12 cellular contexts compared by ENCODE assay signal in genomic region chr13:57946361-57946760, GRCh38.
A peak's percentile ranks its signal among the peaks of the same experiment; 100 is the strongest.
DNase-seq lines count a peak whose midpoint lies in the region; ATAC-seq, FAIRE-seq and TF ChIP-seq lines count a peak whose summit lies in the region.
"Had no signal": no experiment of that assay in that cellular context is flagged by ENCODE, and none has a peak within 500 bp of the region (broad histone marks: within the 10 kb centered on the region; RNA-seq: fewer than 3 reads in every experiment).

No MANE protein-coding gene starts in this region.

- H4K20me1 ChIP-seq in MM.1S (ENCODE audit: insufficient read depth, low read length) = no peaks in the 10 kb centered on the region

- H3K9ac ChIP-seq in MM.1S (ENCODE audit: low read length) = no peak overlapping the region

- H3K27me3 ChIP-seq in MM.1S (replicated peaks; ENCODE audit: insufficient read depth, low read length) = no peaks in the 10 kb centered on the region
- H3K27me3 ChIP-seq in brain microvascular endothelial cell (replicated peaks) = no peaks in the 10 kb centered on the region

- H3K36me3 ChIP-seq in MM.1S (replicated peaks; ENCODE audit: insufficient read depth, low read length) (no peaks in the 10 kb centered on the region), brain microvascular endothelial cell (replicated peaks) (no peaks in the 10 kb centered on the region)

- in situ Hi-C loops in brain microvascular endothelial cell (cut with HindIII; ENCODE audit: low pct_ligation_motif_present, low sequenced_read_pairs) = no loop called here

- H3K4me3 ChIP-seq in MM.1S (ENCODE audit: low read length) = no peak overlapping the region
- H3K4me3 ChIP-seq in brain microvascular endothelial cell (ENCODE audit: low read depth, low read length) = no peak overlapping the region

- H3K9me2 ChIP-seq in MM.1S (replicated peaks; ENCODE audit: insufficient read depth, low read length) = no peaks in the 10 kb centered on the region

- peak; percentile 2 for DNase-seq in GM10266 (ENCODE audit: extremely low spot score)
- DNase-seq in MM.1S = peak; percentile 63
- DNase-seq in stimulated activated naive CD4-positive, alpha-beta T cell (lab: John Stamatoyannopoulos, UW) = no peak
- DNase-seq in RCC 7860 (ENCODE audit: low spot score) = no peak
- no peak for DNase-seq in brain microvascular endothelial cell
- DNase-seq in AG08396 (ENCODE audit: low spot score) = no peak
- DNase-seq: activated T-cell treated with anti-CD3 and anti-CD28 coated beads for 4 hours, NCI-H2171, T-helper 1 cell had no signal

- H3K9me3 ChIP-seq in MM.1S (replicated peaks; ENCODE audit: insufficient read depth, low read length) = no peaks in the 10 kb centered on the region

- TF ChIP-seq CTCF in GM10266 (IDR thresholded peaks at IDR 0.05; ENCODE audit: control insufficient read depth, insufficient read depth, low read depth, missing control alignments) (no peak), MM.1S (IDR thresholded peaks at IDR 0.05; ENCODE audit: low read length) (no peak), brain microvascular endothelial cell (IDR thresholded peaks at IDR 0.05; ENCODE audit: low read depth, low read length, missing control alignments) (no peak)

- no peak overlapping the region for H2AFZ ChIP-seq in MM.1S (ENCODE audit: low read length)

- H3K79me2 ChIP-seq in MM.1S (ENCODE audit: low read length) = no peaks in the 10 kb centered on the region

- no peak overlapping the region for H3K27ac ChIP-seq in MM.1S (ENCODE audit: low read length)
- H3K27ac ChIP-seq in brain microvascular endothelial cell = no peak overlapping the region

- no peak for FAIRE-seq in RCC 7860 (lab: Jason Lieb, UNC)
- FAIRE-seq: HTR-8/SVneo had no signal

- H3K4me2 ChIP-seq in MM.1S (ENCODE audit: low read depth, low read length) = 0 out of 2 replicates have a peak overlapping the region, but pooled peaks have one; percentile 15

- no peaks in the 10 kb centered on the region for H3K4me1 ChIP-seq in MM.1S (ENCODE audit: low read length)

- H3F3A ChIP-seq in MM.1S (ENCODE audit: insufficient read depth, low read length) = no peaks in the 10 kb centered on the region

- peak; percentile 96 for ATAC-seq in GM19463 (IDR thresholded peaks at IDR 0.05; ENCODE audit: unreplicated experiment)
- peak; percentile 99 for ATAC-seq in HG02943 (IDR thresholded peaks at IDR 0.05; ENCODE audit: low read depth, unreplicated experiment)

Comparison
In these comparisons a context has a peak if more than half of its experiments do, and no peak if none do; other contexts are left out.
1. DNase-seq: peak in GM10266 (single experiment) and MM.1S (single experiment); none in stimulated activated naive CD4-positive, alpha-beta T cell (0 of 6), RCC 7860 (single experiment), brain microvascular endothelial cell (single experiment) and AG08396 (single experiment).